ENCODE assay signal across 8 cellular contexts in genomic region chr14:88129306-88130056, GRCh38.
DNase-seq lines count a peak whose midpoint lies in the region; ATAC-seq, FAIRE-seq and TF ChIP-seq lines count a peak whose summit lies in the region.

No MANE protein-coding gene starts in this region.

- peak overlapping the region; percentile 11 for H3K27ac ChIP-seq in endothelial cell of umbilical vein (ENCODE audit: insufficient read depth, low read depth, low read length)

- ATAC-seq in GM19452 (IDR thresholded peaks at IDR 0.05; ENCODE audit: unreplicated experiment) (peak; percentile 74), omental fat pad (ENCODE audit: low FRiP score) (peak; percentile 95), HG02870 (IDR thresholded peaks at IDR 0.05; ENCODE audit: unreplicated experiment) (no peak)

- H3K4me3 ChIP-seq in AG09309 (ENCODE audit: control insufficient read depth, low read depth, low read length) = no peak overlapping the region
- no peak overlapping the region for H3K4me3 ChIP-seq in endothelial cell of umbilical vein (replicated peaks in 1 of 3; ENCODE audit: insufficient read depth in 1 of 3, low read depth in 1 of 3, low read length in 3 of 3)

- H3K9me3 ChIP-seq in endothelial cell of umbilical vein (replicated peaks; ENCODE audit: control insufficient read depth, insufficient read depth, low read length) = no peaks in the 10 kb centered on the region

- no peak for TF ChIP-seq CTCF in AG09309 (IDR thresholded peaks at IDR 0.05; ENCODE audit: control insufficient read depth, insufficient read depth, low read depth, low read length, missing control alignments)
- no peak for TF ChIP-seq CTCF in endothelial cell of umbilical vein (IDR thresholded peaks at IDR 0.05; ENCODE audit: extremely low read depth in 1 of 2, insufficient read depth in 1 of 2, low read depth in 1 of 2, low read length in 2 of 2)
- no peak for TF ChIP-seq CTCF in omental fat pad (IDR thresholded peaks at IDR 0.05)

- FAIRE-seq in endothelial cell of umbilical vein (lab: Jason Lieb, UNC) = peak; percentile 48

- peaks cover 5% of the 10 kb centered on the region for H3K4me1 ChIP-seq in endothelial cell of umbilical vein (ENCODE audit: control insufficient read depth, extremely low read depth, insufficient read depth, low read length)

- no peak overlapping the region for H2AFZ ChIP-seq in endothelial cell of umbilical vein (ENCODE audit: low read depth, low read length)

- TF ChIP-seq POLR2A in endothelial cell of umbilical vein (IDR thresholded peaks at IDR 0.05; ENCODE audit: low read depth, low read length) = no peak

- H3K9ac ChIP-seq in endothelial cell of umbilical vein (replicated peaks; ENCODE audit: extremely low read depth, insufficient read depth, low read length) = no peak overlapping the region

- H3K36me3 ChIP-seq in endothelial cell of umbilical vein (ENCODE audit: control insufficient read depth in 2 of 2, extremely low read depth in 1 of 2, insufficient read depth in 2 of 2, low read length in 2 of 2) = no peaks in the 10 kb centered on the region

- no peaks in the 10 kb centered on the region for H3K27me3 ChIP-seq in endothelial cell of umbilical vein (ENCODE audit: control insufficient read depth in 2 of 2, insufficient read depth in 2 of 2, low read length in 2 of 2)

- no TSS peak for BruUV-seq in endothelial cell of umbilical vein (replicated peaks; lab: Mats Ljungman, UMichigan)

- DNase-seq in AG09309 (ENCODE audit: low read depth) = peak; percentile 40
- DNase-seq in NOMO-1 treated with dmso at 0.1 percent for 144 hours (lab: John Stamatoyannopoulos, UW; ENCODE audit: unreplicated experiment) = peak; percentile 32
- DNase-seq in endothelial cell of umbilical vein (ENCODE audit: low read depth, low spot score) = peak; percentile 11
- no peak for DNase-seq in omental fat pad (ENCODE audit: low spot score)
- no peak for DNase-seq in stimulated activated CD8-positive, alpha-beta memory T cell treated with anti-CD3 and anti-CD28 coated beads, Interleukin-4, amount 100 ng/mL, for 48 hours
- no peak for DNase-seq in NCI-H1105 treated with DMSO at 0.1 percent for 48 hours (lab: John Stamatoyannopoulos, UW)

- intact Hi-C loops in endothelial cell of umbilical vein (cut with micrococcal nuclease) = no loop called here

- dilution Hi-C loops in endothelial cell of umbilical vein (cut with MboI; ENCODE audit: extremely low pct_ligation_motif_present, low sequenced_read_pairs) = no loop called here

- POLR2A ChIA-PET in endothelial cell of umbilical vein (lab: Charles Lee) = no interaction called here

- no peaks in the 10 kb centered on the region for H3K79me2 ChIP-seq in endothelial cell of umbilical vein (ENCODE audit: control insufficient read depth, insufficient read depth, low read length)

- peak overlapping the region; percentile 11 for H3K4me2 ChIP-seq in endothelial cell of umbilical vein (ENCODE audit: insufficient read depth, low read length)

- H3K9me1 ChIP-seq in endothelial cell of umbilical vein (replicated peaks; ENCODE audit: control insufficient read depth, extremely low read depth, insufficient read depth, low read length) = no peaks in the 10 kb centered on the region

- no peaks in the 10 kb centered on the region for H4K20me1 ChIP-seq in endothelial cell of umbilical vein (replicated peaks; ENCODE audit: control insufficient read depth, extremely low read depth, insufficient read depth, low read length)

- CTCF ChIA-PET in endothelial cell of umbilical vein (lab: Charles Lee) = interaction anchor here (0.9 kb wide), 1 partner anchor 39 kb away, joined by 3 read pairs; no protein-coding TSS in a partner anchor

TF ChIP-seq in endothelial cell of umbilical vein, 7 proteins besides CTCF, POLR2A, EP300 and RAD21:
- TF ChIP-seq MYC (IDR thresholded peaks at IDR 0.05; ENCODE audit: low read depth, low read length) = no peak
- TF ChIP-seq MAX (IDR thresholded peaks at IDR 0.05; ENCODE audit: insufficient read depth, insufficient read length) = no peak
- TF ChIP-seq EZH2 (IDR thresholded peaks at IDR 0.05; ENCODE audit: borderline replicate concordance, low read depth, low read length, severe bottlenecking) = no peak
- TF ChIP-seq GATA2 (IDR thresholded peaks at IDR 0.05; ENCODE audit: insufficient read depth, insufficient read length, low read depth, low read length) = no peak
- TF ChIP-seq JUN (IDR thresholded peaks at IDR 0.05; ENCODE audit: borderline replicate concordance, insufficient read depth, insufficient read length, low read depth) = no peak
- TF ChIP-seq FOS (IDR thresholded peaks at IDR 0.05; ENCODE audit: borderline replicate concordance, insufficient read depth, low read length) = no peak
- no peak for TF ChIP-seq POLR2AphosphoS5 (IDR thresholded peaks at IDR 0.05; ENCODE audit: insufficient read depth, low read depth, low read length)
TF ChIP-seq in endothelial cell of umbilical vein: peak in this region for 0.

Comparison
In these comparisons a context has a peak if more than half of its experiments do, and no peak if none do; other contexts are left out.
1. DNase-seq: peak in AG09309 (single experiment), NOMO-1 treated with dmso at 0.1 percent for 144 hours (single experiment) and endothelial cell of umbilical vein (single experiment); none in omental fat pad (single experiment), stimulated activated CD8-positive, alpha-beta memory T cell treated with anti-CD3 and anti-CD28 coated beads, Interleukin-4, amount 100 ng/mL, for 48 hours (single experiment) and NCI-H1105 treated with DMSO at 0.1 percent for 48 hours (single experiment).